Comparison of ENCODE assay signal across 1 cellular context in genomic region chr13:77026255-77026782, GRCh38.
TF ChIP-seq lines count a peak whose summit lies in the region.

No MANE protein-coding gene starts in this region.

TF ChIP-seq in K562, 482 proteins besides CTCF, POLR2A, EP300 and RAD21 (continued from another document and continues in another):
- peak; percentile 62 to 78 for TF ChIP-seq E2F6 (IDR thresholded peaks at IDR 0.05; ENCODE audit: borderline replicate concordance in 1 of 2, extremely low read depth in 1 of 2, insufficient read depth in 1 of 2, insufficient read length in 1 of 2, low read depth in 1 of 2, low read length in 1 of 2, poor library complexity in 1 of 2, severe bottlenecking in 1 of 2)
- TF ChIP-seq ZNF79 (CRISPR knock-in tag; IDR thresholded peaks at IDR 0.05; ENCODE audit: low read depth): no peak
- TF ChIP-seq HCFC1 (IDR thresholded peaks at IDR 0.05; ENCODE audit: low read depth, low read length): no peak
- TF ChIP-seq ZNF707 (CRISPR knock-in tag; conservative IDR thresholded peaks at IDR 0.05): no peak
- no peak for TF ChIP-seq ZNF24 (IDR thresholded peaks at IDR 0.05)
- TF ChIP-seq ZNF311 (CRISPR knock-in tag; IDR thresholded peaks at IDR 0.05): no peak
- TF ChIP-seq EP400 (IDR thresholded peaks at IDR 0.05): no peak
- no peak for TF ChIP-seq HMGN3 (IDR thresholded peaks at IDR 0.05; ENCODE audit: borderline replicate concordance, extremely low read depth, insufficient read length, low read depth, low read length)
- no peak for TF ChIP-seq ARHGAP35 (IDR thresholded peaks at IDR 0.05; ENCODE audit: partially characterized antibody)
- no peak for TF ChIP-seq SLC30A9 (CRISPR knock-in tag; IDR thresholded peaks at IDR 0.05)
- TF ChIP-seq ASH1L (IDR thresholded peaks at IDR 0.05; ENCODE audit: borderline replicate concordance, low read depth, partially characterized antibody): no peak
- TF ChIP-seq PHF20 (IDR thresholded peaks at IDR 0.05; ENCODE audit: partially characterized antibody): no peak
- TF ChIP-seq NCOA1 (IDR thresholded peaks at IDR 0.05; ENCODE audit: low read depth): no peak
- TF ChIP-seq ZNF263 (CRISPR knock-in tag; IDR thresholded peaks at IDR 0.05; ENCODE audit: borderline replicate concordance): no peak; the same call in 1 of the 2 replicates
- no peak for TF ChIP-seq KHSRP (IDR thresholded peaks at IDR 0.05)
- peak; percentile 93 to 97 for TF ChIP-seq MNT (conservative IDR thresholded peaks at IDR 0.05)
- no peak for TF ChIP-seq TFAM (CRISPR knock-in tag; conservative IDR thresholded peaks at IDR 0.05)
- TF ChIP-seq ZNF174 (CRISPR knock-in tag; IDR thresholded peaks at IDR 0.05): no peak
- TF ChIP-seq SREBF1 (IDR thresholded peaks at IDR 0.05; ENCODE audit: borderline replicate concordance, low read depth, low read length): no peak
- TF ChIP-seq BRD9 (IDR thresholded peaks at IDR 0.05; ENCODE audit: low read depth, partially characterized antibody): no peak
- peak; percentile 51 to 65 for TF ChIP-seq NRF1 (conservative IDR thresholded peaks at IDR 0.05 in 1 of 2, IDR thresholded peaks at IDR 0.05 in 1 of 2)
- no peak for TF ChIP-seq EHMT2 (IDR thresholded peaks at IDR 0.05)
- no peak for TF ChIP-seq CAMTA2 (CRISPR knock-in tag; conservative IDR thresholded peaks at IDR 0.05)
- TF ChIP-seq XRCC4 (IDR thresholded peaks at IDR 0.05; ENCODE audit: extremely low read depth, insufficient read depth, insufficient read length): no peak
- TF ChIP-seq NFIX (CRISPR knock-in tag; IDR thresholded peaks at IDR 0.05; ENCODE audit: low read depth): no peak
- no peak for TF ChIP-seq HSF4 (CRISPR knock-in tag; IDR thresholded peaks at IDR 0.05; ENCODE audit: borderline replicate concordance)
- no peak for TF ChIP-seq RBM25 (IDR thresholded peaks at IDR 0.05; ENCODE audit: low read depth, low read length, severe bottlenecking)
- no peak for TF ChIP-seq ZNF347 (CRISPR knock-in tag; IDR thresholded peaks at IDR 0.05; ENCODE audit: low read depth)
- TF ChIP-seq ZFP1 (CRISPR knock-in tag; IDR thresholded peaks at IDR 0.05): no peak
- no peak for TF ChIP-seq ZNF124 (CRISPR knock-in tag; IDR thresholded peaks at IDR 0.05)
- no peak for TF ChIP-seq TSC22D4 (tag; IDR thresholded peaks at IDR 0.05)
- no peak for TF ChIP-seq CBX3 (IDR thresholded peaks at IDR 0.05; ENCODE audit: borderline replicate concordance in 1 of 2, low read length in 2 of 2)
- no peak for TF ChIP-seq BDP1 (IDR thresholded peaks at IDR 0.05; ENCODE audit: insufficient read depth, insufficient read length)
- no peak for TF ChIP-seq ETV1 (tag; conservative IDR thresholded peaks at IDR 0.05; ENCODE audit: low read depth)
- peak; percentile 60 to 73; a peak in 2 of 4 replicates for TF ChIP-seq SIN3A (IDR thresholded peaks at IDR 0.05; ENCODE audit: borderline replicate concordance in 2 of 2, control insufficient read depth in 1 of 2, low read depth in 2 of 2, low read length in 2 of 2)
- TF ChIP-seq GTF2E2 (tag; IDR thresholded peaks at IDR 0.05): no peak
- TF ChIP-seq JUN (IDR thresholded peaks at IDR 0.05; ENCODE audit: borderline replicate concordance, low read depth, low read length): no peak
- no peak for TF ChIP-seq JUN (CRISPR knock-in tag; IDR thresholded peaks at IDR 0.05; ENCODE audit: borderline replicate concordance)
- no peak for TF ChIP-seq E2F5 (CRISPR knock-in tag; IDR thresholded peaks at IDR 0.05)
- TF ChIP-seq ZC3H11A (IDR thresholded peaks at IDR 0.05; ENCODE audit: low read depth, low read length): no peak
- peak; percentile 85 for TF ChIP-seq NKRF (IDR thresholded peaks at IDR 0.05; ENCODE audit: borderline replicate concordance)
- TF ChIP-seq SP2 (IDR thresholded peaks at IDR 0.05; ENCODE audit: extremely low read depth, low read depth, low read length, poor library complexity, severe bottlenecking): no peak
- TF ChIP-seq MLLT1 (IDR thresholded peaks at IDR 0.05): no peak
- no peak for TF ChIP-seq ZFP91 (CRISPR knock-in tag; IDR thresholded peaks at IDR 0.05)
- no peak for TF ChIP-seq COPS2 (conservative IDR thresholded peaks at IDR 0.05)
- no peak for TF ChIP-seq SMAD2 (IDR thresholded peaks at IDR 0.05; ENCODE audit: low read depth, low read length)
- TF ChIP-seq FOXA1 (IDR thresholded peaks at IDR 0.05; ENCODE audit: borderline replicate concordance): no peak
- TF ChIP-seq HNRNPLL (IDR thresholded peaks at IDR 0.05; ENCODE audit: low read depth, low read length, poor library complexity, severe bottlenecking): peak; percentile 40
- no peak for TF ChIP-seq ZNF133 (CRISPR knock-in tag; IDR thresholded peaks at IDR 0.05)
- peak; percentile 58; the same call in 1 of the 2 replicates for TF ChIP-seq ARID4B (CRISPR knock-in tag; IDR thresholded peaks at IDR 0.05)
- TF ChIP-seq TRIM25 (IDR thresholded peaks at IDR 0.05; ENCODE audit: borderline replicate concordance): no peak
- TF ChIP-seq CLOCK (CRISPR knock-in tag; IDR thresholded peaks at IDR 0.05; ENCODE audit: borderline replicate concordance): no peak
